Comparison of ENCODE assay signal across 1 cellular context in the genomic region with DNA sequence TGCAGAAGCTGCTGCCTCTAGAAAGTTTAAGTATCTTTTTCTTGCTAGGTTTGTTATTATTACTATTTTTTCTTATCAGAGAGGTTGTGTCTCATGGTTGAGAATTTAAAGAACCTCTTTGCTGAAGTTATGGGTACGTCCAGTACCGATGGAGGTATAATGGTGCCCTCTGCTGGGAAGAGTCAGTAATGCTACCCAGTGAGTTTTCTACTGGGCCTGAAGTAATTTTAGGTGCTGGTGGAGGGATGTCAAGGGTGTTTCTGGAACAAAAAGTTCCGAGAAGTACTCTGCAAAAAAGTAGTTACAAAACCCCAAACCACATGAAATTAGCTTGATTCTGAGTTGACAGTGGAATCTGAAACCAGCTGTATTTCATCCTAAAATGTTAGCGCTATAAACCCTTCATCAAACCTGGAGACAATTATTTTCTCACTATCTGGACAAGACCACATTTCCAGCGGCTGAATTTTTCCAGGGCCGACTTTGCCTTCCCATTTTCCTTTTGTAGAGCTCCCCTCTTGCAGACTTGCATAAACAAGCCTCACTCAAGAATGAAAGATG.
TF ChIP-seq lines count a peak whose summit lies in the region.

No MANE protein-coding gene starts in this region.

TF ChIP-seq in H1, 55 proteins besides CTCF, POLR2A, EP300 and RAD21 (continued from another document):
- TF ChIP-seq, protein P1, sequence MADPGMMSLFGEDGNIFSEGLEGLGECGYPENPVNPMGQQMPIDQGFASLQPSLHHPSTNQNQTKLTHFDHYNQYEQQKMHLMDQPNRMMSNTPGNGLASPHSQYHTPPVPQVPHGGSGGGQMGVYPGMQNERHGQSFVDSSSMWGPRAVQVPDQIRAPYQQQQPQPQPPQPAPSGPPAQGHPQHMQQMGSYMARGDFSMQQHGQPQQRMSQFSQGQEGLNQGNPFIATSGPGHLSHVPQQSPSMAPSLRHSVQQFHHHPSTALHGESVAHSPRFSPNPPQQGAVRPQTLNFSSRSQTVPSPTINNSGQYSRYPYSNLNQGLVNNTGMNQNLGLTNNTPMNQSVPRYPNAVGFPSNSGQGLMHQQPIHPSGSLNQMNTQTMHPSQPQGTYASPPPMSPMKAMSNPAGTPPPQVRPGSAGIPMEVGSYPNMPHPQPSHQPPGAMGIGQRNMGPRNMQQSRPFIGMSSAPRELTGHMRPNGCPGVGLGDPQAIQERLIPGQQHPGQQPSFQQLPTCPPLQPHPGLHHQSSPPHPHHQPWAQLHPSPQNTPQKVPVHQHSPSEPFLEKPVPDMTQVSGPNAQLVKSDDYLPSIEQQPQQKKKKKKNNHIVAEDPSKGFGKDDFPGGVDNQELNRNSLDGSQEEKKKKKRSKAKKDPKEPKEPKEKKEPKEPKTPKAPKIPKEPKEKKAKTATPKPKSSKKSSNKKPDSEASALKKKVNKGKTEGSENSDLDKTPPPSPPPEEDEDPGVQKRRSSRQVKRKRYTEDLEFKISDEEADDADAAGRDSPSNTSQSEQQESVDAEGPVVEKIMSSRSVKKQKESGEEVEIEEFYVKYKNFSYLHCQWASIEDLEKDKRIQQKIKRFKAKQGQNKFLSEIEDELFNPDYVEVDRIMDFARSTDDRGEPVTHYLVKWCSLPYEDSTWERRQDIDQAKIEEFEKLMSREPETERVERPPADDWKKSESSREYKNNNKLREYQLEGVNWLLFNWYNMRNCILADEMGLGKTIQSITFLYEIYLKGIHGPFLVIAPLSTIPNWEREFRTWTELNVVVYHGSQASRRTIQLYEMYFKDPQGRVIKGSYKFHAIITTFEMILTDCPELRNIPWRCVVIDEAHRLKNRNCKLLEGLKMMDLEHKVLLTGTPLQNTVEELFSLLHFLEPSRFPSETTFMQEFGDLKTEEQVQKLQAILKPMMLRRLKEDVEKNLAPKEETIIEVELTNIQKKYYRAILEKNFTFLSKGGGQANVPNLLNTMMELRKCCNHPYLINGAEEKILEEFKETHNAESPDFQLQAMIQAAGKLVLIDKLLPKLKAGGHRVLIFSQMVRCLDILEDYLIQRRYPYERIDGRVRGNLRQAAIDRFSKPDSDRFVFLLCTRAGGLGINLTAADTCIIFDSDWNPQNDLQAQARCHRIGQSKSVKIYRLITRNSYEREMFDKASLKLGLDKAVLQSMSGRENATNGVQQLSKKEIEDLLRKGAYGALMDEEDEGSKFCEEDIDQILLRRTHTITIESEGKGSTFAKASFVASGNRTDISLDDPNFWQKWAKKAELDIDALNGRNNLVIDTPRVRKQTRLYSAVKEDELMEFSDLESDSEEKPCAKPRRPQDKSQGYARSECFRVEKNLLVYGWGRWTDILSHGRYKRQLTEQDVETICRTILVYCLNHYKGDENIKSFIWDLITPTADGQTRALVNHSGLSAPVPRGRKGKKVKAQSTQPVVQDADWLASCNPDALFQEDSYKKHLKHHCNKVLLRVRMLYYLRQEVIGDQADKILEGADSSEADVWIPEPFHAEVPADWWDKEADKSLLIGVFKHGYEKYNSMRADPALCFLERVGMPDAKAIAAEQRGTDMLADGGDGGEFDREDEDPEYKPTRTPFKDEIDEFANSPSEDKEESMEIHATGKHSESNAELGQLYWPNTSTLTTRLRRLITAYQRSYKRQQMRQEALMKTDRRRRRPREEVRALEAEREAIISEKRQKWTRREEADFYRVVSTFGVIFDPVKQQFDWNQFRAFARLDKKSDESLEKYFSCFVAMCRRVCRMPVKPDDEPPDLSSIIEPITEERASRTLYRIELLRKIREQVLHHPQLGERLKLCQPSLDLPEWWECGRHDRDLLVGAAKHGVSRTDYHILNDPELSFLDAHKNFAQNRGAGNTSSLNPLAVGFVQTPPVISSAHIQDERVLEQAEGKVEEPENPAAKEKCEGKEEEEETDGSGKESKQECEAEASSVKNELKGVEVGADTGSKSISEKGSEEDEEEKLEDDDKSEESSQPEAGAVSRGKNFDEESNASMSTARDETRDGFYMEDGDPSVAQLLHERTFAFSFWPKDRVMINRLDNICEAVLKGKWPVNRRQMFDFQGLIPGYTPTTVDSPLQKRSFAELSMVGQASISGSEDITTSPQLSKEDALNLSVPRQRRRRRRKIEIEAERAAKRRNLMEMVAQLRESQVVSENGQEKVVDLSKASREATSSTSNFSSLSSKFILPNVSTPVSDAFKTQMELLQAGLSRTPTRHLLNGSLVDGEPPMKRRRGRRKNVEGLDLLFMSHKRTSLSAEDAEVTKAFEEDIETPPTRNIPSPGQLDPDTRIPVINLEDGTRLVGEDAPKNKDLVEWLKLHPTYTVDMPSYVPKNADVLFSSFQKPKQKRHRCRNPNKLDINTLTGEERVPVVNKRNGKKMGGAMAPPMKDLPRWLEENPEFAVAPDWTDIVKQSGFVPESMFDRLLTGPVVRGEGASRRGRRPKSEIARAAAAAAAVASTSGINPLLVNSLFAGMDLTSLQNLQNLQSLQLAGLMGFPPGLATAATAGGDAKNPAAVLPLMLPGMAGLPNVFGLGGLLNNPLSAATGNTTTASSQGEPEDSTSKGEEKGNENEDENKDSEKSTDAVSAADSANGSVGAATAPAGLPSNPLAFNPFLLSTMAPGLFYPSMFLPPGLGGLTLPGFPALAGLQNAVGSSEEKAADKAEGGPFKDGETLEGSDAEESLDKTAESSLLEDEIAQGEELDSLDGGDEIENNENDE (IDR thresholded peaks at IDR 0.05; ENCODE audit: insufficient replicate concordance, low read length), result no peak
- no peak for TF ChIP-seq SIRT6 (IDR thresholded peaks at IDR 0.05; ENCODE audit: low read length)
- no peak for TF ChIP-seq EZH2 (IDR thresholded peaks at IDR 0.05; ENCODE audit: low read depth, low read length, severe bottlenecking)
- TF ChIP-seq CREB1 (IDR thresholded peaks at IDR 0.05), result no peak
- no peak for TF ChIP-seq CHD2 (IDR thresholded peaks at IDR 0.05; ENCODE audit: low read length)
- TF ChIP-seq SRF (IDR thresholded peaks at IDR 0.05; ENCODE audit: low read depth, low read length), result no peak
- TF ChIP-seq HDAC6 (IDR thresholded peaks at IDR 0.05; ENCODE audit: low read depth, low read length), result no peak
- TF ChIP-seq PHF8 (conservative IDR thresholded peaks at IDR 0.05; ENCODE audit: low read depth, low read length), result no peak
- no peak for TF ChIP-seq JUND (IDR thresholded peaks at IDR 0.05; ENCODE audit: low read length)
- TF ChIP-seq TCF12 (IDR thresholded peaks at IDR 0.05; ENCODE audit: low read depth, low read length), result no peak
- TF ChIP-seq, protein P2, sequence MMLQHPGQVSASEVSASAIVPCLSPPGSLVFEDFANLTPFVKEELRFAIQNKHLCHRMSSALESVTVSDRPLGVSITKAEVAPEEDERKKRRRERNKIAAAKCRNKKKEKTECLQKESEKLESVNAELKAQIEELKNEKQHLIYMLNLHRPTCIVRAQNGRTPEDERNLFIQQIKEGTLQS (IDR thresholded peaks at IDR 0.05; ENCODE audit: insufficient read depth, low read depth, low read length), result no peak
- TF ChIP-seq CBX8 (IDR thresholded peaks at IDR 0.05; ENCODE audit: borderline replicate concordance, low read depth, low read length), result no peak
